12 cellular contexts compared by ENCODE assay signal in the genomic region with DNA sequence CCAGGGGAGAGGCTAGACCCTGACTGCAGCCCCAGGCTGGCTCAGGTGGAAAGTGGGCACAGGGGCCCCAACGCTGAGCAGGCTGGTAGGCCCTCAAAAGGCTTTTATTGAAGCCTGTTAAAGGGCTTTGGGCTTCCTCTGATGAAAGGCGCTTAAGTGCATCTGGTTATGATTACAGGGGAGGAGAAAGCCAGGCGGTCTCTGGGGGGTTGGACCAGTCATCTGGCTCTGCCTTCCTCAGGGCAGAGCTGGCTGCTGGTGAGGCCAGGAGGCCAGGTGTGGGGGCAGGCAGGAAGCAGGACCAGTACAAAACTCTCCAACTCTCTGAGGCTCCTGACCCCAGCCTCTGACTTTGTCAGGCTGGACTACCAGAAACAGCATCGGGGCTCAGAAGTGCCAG.
A peak's percentile ranks its signal among the peaks of the same experiment; 100 is the strongest.
DNase-seq lines count a peak whose midpoint lies in the region; FAIRE-seq and TF ChIP-seq lines count a peak whose summit lies in the region.
"Had no signal": no experiment of that assay in that cellular context is flagged by ENCODE, and none has a peak within 500 bp of the region (broad histone marks: within the 10 kb centered on the region; RNA-seq: fewer than 3 reads in every experiment).

No MANE protein-coding gene starts in this region.

- H3K4me3 Mint-ChIP-seq in activated T-helper 1 cell treated with anti-CD3 and anti-CD28 coated beads, Interleukin-12 subunit alpha, Interleukin-12 subunit beta, Interleukin-2, Interleukin-4 antibody, amounts not matched to agents 30 ng/mL and 10 ng/mL and 1 ng/mL, durations not matched to agents 14 hours and 24 hours and 36 hours: no peak overlapping the region

- H3K9me3 ChIP-seq in muscle layer of colon (ENCODE audit: low read length) (no peaks in the 10 kb centered on the region), colonic mucosa (no peaks in the 10 kb centered on the region)
- H3K9me3 ChIP-seq: transverse colon had no signal

- FAIRE-seq in urothelium cell line (lab: Jason Lieb, UNC): no peak
- FAIRE-seq: GM18507 had no signal

- peak; percentile 77 for DNase-seq in DMS 273 (lab: John Stamatoyannopoulos, UW; ENCODE audit: unreplicated experiment)
- DNase-seq in DMS 273 treated with DMSO at 0.1 percent for 48 hours (lab: John Stamatoyannopoulos, UW): no peak
- peak; percentile 57 for DNase-seq in Jurkat, Clone E6-1 (ENCODE audit: low read depth, low spot score)
- DNase-seq in activated T-helper 1 cell treated with anti-CD3 and anti-CD28 coated beads, Interleukin-12 subunit alpha, Interleukin-12 subunit beta, Interleukin-2, Interleukin-4 antibody, amounts not matched to agents 30 ng/mL and 10 ng/mL and 1 ng/mL, durations not matched to agents 14 hours and 24 hours and 36 hours (ENCODE audit: low spot score): no peak
- DNase-seq in colonic mucosa: no peak
- no peak for DNase-seq in urothelium cell line (ENCODE audit: low spot score)
- DNase-seq in stimulated activated CD4-positive, alpha-beta T cell treated with anti-CD3 and anti-CD28 coated beads, Interleukin-12 subunit alpha, Interleukin-12 subunit beta, amount 100 ng/mL, for 4 hours: no peak
- DNase-seq: amygdala, transverse colon had no signal

- no peaks in the 10 kb centered on the region for H3K36me3 Mint-ChIP-seq in activated T-helper 1 cell treated with anti-CD3 and anti-CD28 coated beads, Interleukin-12 subunit alpha, Interleukin-12 subunit beta, Interleukin-2, Interleukin-4 antibody, amounts not matched to agents 30 ng/mL and 10 ng/mL and 1 ng/mL, durations not matched to agents 14 hours and 24 hours and 36 hours (ENCODE audit: low read depth)

- H3K4me1 ChIP-seq in muscle layer of colon (ENCODE audit: insufficient read depth, low read length) (peaks cover 16% of the 10 kb centered on the region), colonic mucosa (no peaks in the 10 kb centered on the region)

- peak overlapping the region; percentile 68 for H3K9ac ChIP-seq in muscle layer of colon (ENCODE audit: low read length)
- H3K9ac ChIP-seq in colonic mucosa (ENCODE audit: low read depth in 2 of 2, low read length in 2 of 2): no peak overlapping the region

- peaks cover 0 to 25% of the 10 kb centered on the region in 2 donors for H3K27me3 ChIP-seq in muscle layer of colon (ENCODE audit: control insufficient read depth in 1 of 2, insufficient read depth in 2 of 2, low read length in 2 of 2)
- H3K27me3 ChIP-seq in colonic mucosa: peaks cover 32% of the 10 kb centered on the region
- H3K27me3 ChIP-seq: transverse colon had no signal

- no peak overlapping the region for H3K27ac ChIP-seq in muscle layer of colon (ENCODE audit: low read depth, low read length)
- H3K27ac ChIP-seq in colonic mucosa: no peak overlapping the region
- H3K27ac ChIP-seq: 22Rv1 had no signal

- H3K27me3 Mint-ChIP-seq in activated T-helper 1 cell treated with anti-CD3 and anti-CD28 coated beads, Interleukin-12 subunit alpha, Interleukin-12 subunit beta, Interleukin-2, Interleukin-4 antibody, amounts not matched to agents 30 ng/mL and 10 ng/mL and 1 ng/mL, durations not matched to agents 14 hours and 24 hours and 36 hours (ENCODE audit: insufficient read depth): no peaks in the 10 kb centered on the region

- H3K36me3 ChIP-seq in muscle layer of colon (ENCODE audit: insufficient read depth, low read length) (no peaks in the 10 kb centered on the region), colonic mucosa (no peaks in the 10 kb centered on the region)
- H3K36me3 ChIP-seq: transverse colon had no signal

- intact Hi-C loops in activated T-helper 1 cell treated with anti-CD3 and anti-CD28 coated beads, Interleukin-12 subunit alpha, Interleukin-12 subunit beta, Interleukin-2, Interleukin-4 antibody, amounts not matched to agents 30 ng/mL and 10 ng/mL and 1 ng/mL, durations not matched to agents 14 hours and 24 hours and 36 hours (cut with micrococcal nuclease): no loop called here
- intact Hi-C loops in colonic mucosa (cut with DNase I): no loop called here

- peak overlapping the region; percentile 13; the same call in 1 of the 2 replicates for H3K4me3 ChIP-seq in Jurkat, Clone E6-1 (ENCODE audit: low read length)
- H3K4me3 ChIP-seq in muscle layer of colon (ENCODE audit: low read depth in 1 of 2, low read length in 2 of 2): no peak overlapping the region
- no peak overlapping the region for H3K4me3 ChIP-seq in colonic mucosa

- H3K9me3 Mint-ChIP-seq in activated T-helper 1 cell treated with anti-CD3 and anti-CD28 coated beads, Interleukin-12 subunit alpha, Interleukin-12 subunit beta, Interleukin-2, Interleukin-4 antibody, amounts not matched to agents 30 ng/mL and 10 ng/mL and 1 ng/mL, durations not matched to agents 14 hours and 24 hours and 36 hours: no peaks in the 10 kb centered on the region

- H3K27ac Mint-ChIP-seq in activated T-helper 1 cell treated with anti-CD3 and anti-CD28 coated beads, Interleukin-12 subunit alpha, Interleukin-12 subunit beta, Interleukin-2, Interleukin-4 antibody, amounts not matched to agents 30 ng/mL and 10 ng/mL and 1 ng/mL, durations not matched to agents 14 hours and 24 hours and 36 hours: peak overlapping the region; percentile 86

- peaks cover 45% of the 10 kb centered on the region for H3K4me1 Mint-ChIP-seq in activated T-helper 1 cell treated with anti-CD3 and anti-CD28 coated beads, Interleukin-12 subunit alpha, Interleukin-12 subunit beta, Interleukin-2, Interleukin-4 antibody, amounts not matched to agents 30 ng/mL and 10 ng/mL and 1 ng/mL, durations not matched to agents 14 hours and 24 hours and 36 hours (ENCODE audit: low read depth)

- TF ChIP-seq CTCF in colonic mucosa (IDR thresholded peaks at IDR 0.05): no peak

Comparison
In these comparisons a context has a peak if more than half of its experiments do, and no peak if none do; other contexts are left out.
1. DNase-seq: peak in DMS 273 (single experiment) and Jurkat, Clone E6-1 (single experiment); none in DMS 273 treated with DMSO at 0.1 percent for 48 hours (single experiment), activated T-helper 1 cell treated with anti-CD3 and anti-CD28 coated beads, Interleukin-12 subunit alpha, Interleukin-12 subunit beta, Interleukin-2, Interleukin-4 antibody, amounts not matched to agents 30 ng/mL and 10 ng/mL and 1 ng/mL, durations not matched to agents 14 hours and 24 hours and 36 hours (single experiment), colonic mucosa (single experiment), urothelium cell line (single experiment) and stimulated activated CD4-positive, alpha-beta T cell treated with anti-CD3 and anti-CD28 coated beads, Interleukin-12 subunit alpha, Interleukin-12 subunit beta, amount 100 ng/mL, for 4 hours (single experiment).